ENCODE assay signal across 13 cellular contexts in the genomic region with DNA sequence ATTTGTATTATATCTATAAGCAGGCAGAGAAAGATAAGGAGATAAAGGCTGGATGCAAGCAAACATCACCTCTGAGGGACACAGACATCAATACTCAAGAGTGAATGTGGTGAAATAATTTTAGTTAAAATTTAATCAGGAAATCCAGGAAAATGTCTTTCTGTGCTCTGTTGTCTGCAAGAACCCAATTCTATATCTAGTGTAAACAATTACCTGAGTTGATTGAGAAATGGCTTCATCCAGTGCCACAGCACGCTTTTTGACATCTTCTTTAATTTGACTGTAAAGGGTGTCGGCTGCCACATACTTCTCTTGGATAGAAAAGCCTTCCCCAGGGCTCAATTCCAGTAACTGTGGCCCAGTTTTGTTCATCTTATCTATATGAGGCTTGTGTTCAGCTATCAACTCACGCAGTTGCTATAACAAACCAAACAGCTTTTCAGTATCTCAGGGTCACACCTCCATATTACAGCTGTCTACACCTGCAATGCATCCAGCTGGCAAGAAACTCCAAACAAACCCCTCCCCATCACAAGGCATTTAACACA.
DNase-seq lines count a peak whose midpoint lies in the region; ATAC-seq and TF ChIP-seq lines count a peak whose summit lies in the region.
"Had no signal": no experiment of that assay in that cellular context is flagged by ENCODE, and none has a peak within 500 bp of the region (broad histone marks: within the 10 kb centered on the region; RNA-seq: fewer than 3 reads in every experiment).

No MANE protein-coding gene starts in this region.

- CTCF ChIA-PET in CD4-positive, alpha-beta memory T cell (lab: Charles Lee; ENCODE audit: partially characterized antibody): no interaction called here
- CTCF ChIA-PET in activated CD4-positive, alpha-beta memory T cell treated with anti-CD3 and anti-CD28 coated beads, Interleukin-2, amount 10 ng/mL, durations not matched to agents 7 days and 5 days (lab: Charles Lee): no interaction called here

- no peaks in the 10 kb centered on the region for H3K27me3 ChIP-seq in upper lobe of right lung
- H3K27me3 ChIP-seq in CD4-positive, alpha-beta memory T cell (ENCODE audit: insufficient read depth, low read length): no peaks in the 10 kb centered on the region
- H3K27me3 ChIP-seq: brain microvascular endothelial cell, thyroid gland had no signal

- ATAC-seq in left colon: peak; percentile 92
- ATAC-seq in upper lobe of right lung: peak; percentile 30
- ATAC-seq: naive thymus-derived CD8-positive, alpha-beta T cell had no signal

- TF ChIP-seq CTCF in choroid plexus epithelial cell (conservative IDR thresholded peaks at IDR 0.05; ENCODE audit: low read depth, low read length) (no peak), upper lobe of right lung (IDR thresholded peaks at IDR 0.05) (no peak)

- POLR2A ChIA-PET in CD4-positive, alpha-beta memory T cell (lab: Charles Lee; ENCODE audit: partially characterized antibody): no interaction called here
- POLR2A ChIA-PET in activated CD4-positive, alpha-beta memory T cell treated with anti-CD3 and anti-CD28 coated beads, Interleukin-2, amount 10 ng/mL, durations not matched to agents 7 days and 5 days (lab: Charles Lee): no interaction called here

- no peaks in the 10 kb centered on the region for H3K4me1 Mint-ChIP-seq in CD4-positive, alpha-beta memory T cell
- H3K4me1 Mint-ChIP-seq in activated CD4-positive, alpha-beta memory T cell treated with anti-CD3 and anti-CD28 coated beads, Interleukin-2, amount 10 ng/mL, durations not matched to agents 7 days and 5 days: no peaks in the 10 kb centered on the region
- H3K4me1 Mint-ChIP-seq: naive thymus-derived CD8-positive, alpha-beta T cell had no signal

- H3K36me3 ChIP-seq in upper lobe of right lung: peaks cover 42% of the 10 kb centered on the region
- no peaks in the 10 kb centered on the region for H3K36me3 ChIP-seq in CD4-positive, alpha-beta memory T cell (ENCODE audit: insufficient read depth, low read length)

- H3K9me3 ChIP-seq in upper lobe of right lung: no peaks in the 10 kb centered on the region
- H3K9me3 ChIP-seq in CD4-positive, alpha-beta memory T cell (ENCODE audit: control insufficient read depth in 1 of 2, low read length in 2 of 2): no peaks in the 10 kb centered on the region
- H3K9me3 ChIP-seq: thyroid gland had no signal

- no peak overlapping the region for H3K4me3 Mint-ChIP-seq in CD4-positive, alpha-beta memory T cell
- no peak overlapping the region for H3K4me3 Mint-ChIP-seq in activated CD4-positive, alpha-beta memory T cell treated with anti-CD3 and anti-CD28 coated beads, Interleukin-2, amount 10 ng/mL, durations not matched to agents 7 days and 5 days
- H3K4me3 Mint-ChIP-seq: CD4-positive, alpha-beta T cell; naive thymus-derived CD8-positive, alpha-beta T cell had no signal

- no peak overlapping the region for H3K27ac ChIP-seq in upper lobe of right lung
- no peak overlapping the region for H3K27ac ChIP-seq in CD4-positive, alpha-beta memory T cell (ENCODE audit: low read depth, low read length)
- H3K27ac ChIP-seq: brain microvascular endothelial cell, SK-N-MC, thyroid gland had no signal

- intact Hi-C loops in left colon (cut with DNase I, micrococcal nuclease) (no loop called here), upper lobe of right lung (cut with DNase I) (no loop called here)
- intact Hi-C loops in CD4-positive, alpha-beta memory T cell (cut with micrococcal nuclease): no loop called here

- H3K36me3 Mint-ChIP-seq in CD4-positive, alpha-beta memory T cell: no peaks in the 10 kb centered on the region
- H3K36me3 Mint-ChIP-seq in activated CD4-positive, alpha-beta memory T cell treated with anti-CD3 and anti-CD28 coated beads, Interleukin-2, amount 10 ng/mL, durations not matched to agents 7 days and 5 days (ENCODE audit: low read depth): no peaks in the 10 kb centered on the region
- H3K36me3 Mint-ChIP-seq: naive thymus-derived CD8-positive, alpha-beta T cell had no signal

- DNase-seq in NCI-H1417 (lab: John Stamatoyannopoulos, UW) (peak in 2 of 3 experiments; percentile 33 to 66), NCI-H1417 treated with DMSO at 0.1 percent for 48 hours (lab: John Stamatoyannopoulos, UW) (no peak), choroid plexus epithelial cell (ENCODE audit: low read depth) (peak; percentile 73), left colon (peak in 1 of 2 donors; percentile 35), upper lobe of right lung (no peak), NOMO-1 treated with DMSO at 0.1 percent for 48 hours (lab: John Stamatoyannopoulos, UW; ENCODE audit: unreplicated experiment) (no peak)
- no peak for DNase-seq in CD4-positive, alpha-beta memory T cell
- no peak for DNase-seq in activated CD4-positive, alpha-beta memory T cell treated with anti-CD3 and anti-CD28 coated beads, Interleukin-2, amount 10 ng/mL, durations not matched to agents 7 days and 5 days
- DNase-seq: brain microvascular endothelial cell; CD4-positive, alpha-beta T cell; naive thymus-derived CD8-positive, alpha-beta T cell; thyroid gland had no signal

- H3K4me1 ChIP-seq in upper lobe of right lung: no peaks in the 10 kb centered on the region
- H3K4me1 ChIP-seq in CD4-positive, alpha-beta memory T cell (ENCODE audit: insufficient read depth, low read length): no peaks in the 10 kb centered on the region
- H3K4me1 ChIP-seq: thyroid gland had no signal

- H3K27ac Mint-ChIP-seq in CD4-positive, alpha-beta memory T cell: no peak overlapping the region
- no peak overlapping the region for H3K27ac Mint-ChIP-seq in activated CD4-positive, alpha-beta memory T cell treated with anti-CD3 and anti-CD28 coated beads, Interleukin-2, amount 10 ng/mL, durations not matched to agents 7 days and 5 days
- H3K27ac Mint-ChIP-seq: CD4-positive, alpha-beta T cell; naive thymus-derived CD8-positive, alpha-beta T cell had no signal

- no peaks in the 10 kb centered on the region for H3K27me3 Mint-ChIP-seq in CD4-positive, alpha-beta memory T cell
- H3K27me3 Mint-ChIP-seq in activated CD4-positive, alpha-beta memory T cell treated with anti-CD3 and anti-CD28 coated beads, Interleukin-2, amount 10 ng/mL, durations not matched to agents 7 days and 5 days: no peaks in the 10 kb centered on the region
- H3K27me3 Mint-ChIP-seq: CD4-positive, alpha-beta T cell had no signal

- H3K4me3 ChIP-seq in choroid plexus epithelial cell (ENCODE audit: low read depth, low read length) (no peak overlapping the region), upper lobe of right lung (no peak overlapping the region)
- H3K4me3 ChIP-seq in CD4-positive, alpha-beta memory T cell (ENCODE audit: low read length in 2 of 2): no peak overlapping the region
- H3K4me3 ChIP-seq: SK-N-MC, thyroid gland had no signal

- no peaks in the 10 kb centered on the region for H3K9me3 Mint-ChIP-seq in CD4-positive, alpha-beta memory T cell
- H3K9me3 Mint-ChIP-seq in activated CD4-positive, alpha-beta memory T cell treated with anti-CD3 and anti-CD28 coated beads, Interleukin-2, amount 10 ng/mL, durations not matched to agents 7 days and 5 days: no peaks in the 10 kb centered on the region
- H3K9me3 Mint-ChIP-seq: CD4-positive, alpha-beta T cell; naive thymus-derived CD8-positive, alpha-beta T cell had no signal

Comparison
In these comparisons a context has a peak if more than half of its experiments do, and no peak if none do; other contexts are left out.
1. DNase-seq: peak in NCI-H1417 (2 of 3) and choroid plexus epithelial cell (single experiment); none in NCI-H1417 treated with DMSO at 0.1 percent for 48 hours (single experiment), upper lobe of right lung (single experiment), CD4-positive, alpha-beta memory T cell (0 of 5), activated CD4-positive, alpha-beta memory T cell treated with anti-CD3 and anti-CD28 coated beads, Interleukin-2, amount 10 ng/mL, durations not matched to agents 7 days and 5 days (single experiment) and NOMO-1 treated with DMSO at 0.1 percent for 48 hours (single experiment).